Comparison of ENCODE assay signal across 19 cellular contexts in genomic region chr12:19151298-19151697, GRCh38. TPM values are rescaled to one million over a fixed set of nuclear protein-coding genes. Genes with fewer than 3 reads are reported as not detected.
DNase-seq lines count a peak whose midpoint lies in the region; ATAC-seq, FAIRE-seq and TF ChIP-seq lines count a peak whose summit lies in the region.
"Had no signal": no experiment of that assay in that cellular context is flagged by ENCODE, and none has a peak within 500 bp of the region (broad histone marks: within the 10 kb centered on the region; RNA-seq: fewer than 3 reads in every experiment).

No MANE protein-coding gene starts in this region.

- no peak for DNase-seq in Calu3
- DNase-seq in IMR-90, result no peak
- peak; percentile 56 for DNase-seq in astrocyte of the hippocampus (ENCODE audit: low read depth, low spot score)
- peak; percentile 88 for DNase-seq in myocyte (ENCODE audit: low read depth)
- DNase-seq in omental fat pad (ENCODE audit: low spot score), result no peak
- no peak for DNase-seq in SW480 (ENCODE audit: low spot score)
- DNase-seq in H54 (ENCODE audit: insufficient read length, low spot score), result no peak
- DNase-seq: C1 segment of cervical spinal cord, GM23248, NCI-H1417, NCI-H2029, NCI-H2171 treated with DMSO at 0.1 percent for 48 hours, NCI-H82, SIG-M5 had no signal

- H2BK120ac ChIP-seq in IMR-90 (ENCODE audit: low read depth, low read length), result no peak overlapping the region

- BruUV-seq in Calu3 (replicated peaks; lab: Mats Ljungman, UMichigan) (no TSS peak), IMR-90 (replicated peaks; lab: Mats Ljungman, UMichigan) (no TSS peak)

- H3K36me3 Mint-ChIP-seq in Calu3 (ENCODE audit: insufficient read depth, unreplicated experiment), result peaks cover 5% of the 10 kb centered on the region

- dilution Hi-C loops in IMR-90 (cut with HindIII; ENCODE audit: low sequenced_read_pairs, unreplicated experiment), result no loop called here

- no peak overlapping the region for H2AK5ac ChIP-seq in IMR-90 (ENCODE audit: low read depth, low read length)

- peak overlapping the region; percentile 0 for H3K27ac Mint-ChIP-seq in Calu3 (ENCODE audit: unreplicated experiment)

- TF ChIP-seq CTCF in Calu3 (IDR thresholded peaks at IDR 0.05; ENCODE audit: unreplicated experiment) (no peak), IMR-90 (conservative IDR thresholded peaks at IDR 0.05; ENCODE audit: low read depth, low read length) (no peak), omental fat pad (IDR thresholded peaks at IDR 0.05) (no peak)

- peaks cover 4% of the 10 kb centered on the region for H3K9me3 Mint-ChIP-seq in Calu3 (ENCODE audit: low read depth, unreplicated experiment)

- peaks cover 3% of the 10 kb centered on the region for H3K9me3 ChIP-seq in IMR-90 (ENCODE audit: control insufficient read depth, insufficient read depth, low read length)

- POLR2A ChIA-PET in IMR-90 (lab: Charles Lee; ENCODE audit: unreplicated experiment), result no interaction called here

- CTCF ChIA-PET in Calu3 (lab: Charles Lee), result interaction anchor here (1.0 kb wide), 1 partner anchor 10 kb away, joined by 3 read pairs; no protein-coding TSS in a partner anchor
- CTCF ChIA-PET in IMR-90 (lab: Yijun Ruan, JAX), result interaction anchor here (0.6 kb wide), 1 partner anchor 370 kb away, joined by 3 read pairs; no protein-coding TSS in a partner anchor

- TF ChIP-seq POLR2A in IMR-90 (IDR thresholded peaks at IDR 0.05; ENCODE audit: low read depth, low read length) (no peak), H54 (IDR thresholded peaks at IDR 0.05; ENCODE audit: low read depth, low read length) (no peak)

- peaks cover 8% of the 10 kb centered on the region for H3K36me3 ChIP-seq in IMR-90 (ENCODE audit: control insufficient read depth, insufficient read depth, low read length)

- no peak overlapping the region for H2AFZ ChIP-seq in IMR-90 (replicated peaks; ENCODE audit: low read length, poor library complexity)
- H2AFZ ChIP-seq: GM23248 had no signal

- H3K4ac ChIP-seq in IMR-90 (ENCODE audit: low read depth, low read length), result no peak overlapping the region

- H3K9ac ChIP-seq in IMR-90 (ENCODE audit: low read depth, low read length), result no peak overlapping the region
- H3K9ac ChIP-seq: GM23248 had no signal

- no peak overlapping the region for H4K5ac ChIP-seq in IMR-90 (ENCODE audit: low read depth, low read length)

- no peaks in the 10 kb centered on the region for H3K9me1 ChIP-seq in IMR-90 (ENCODE audit: insufficient read depth, low read length)

- H3K23ac ChIP-seq in IMR-90 (ENCODE audit: low read depth, low read length), result no peak overlapping the region; the same call in 1 of the 2 replicates

- no peak overlapping the region for H4K91ac ChIP-seq in IMR-90 (ENCODE audit: insufficient read depth, low read depth, low read length)

- 0 out of 3 replicates have a peak overlapping the region, but pooled peaks have one; percentile 20 for H2BK15ac ChIP-seq in IMR-90 (ENCODE audit: low read depth, low read length)

- peaks cover 6% of the 10 kb centered on the region for H3K4me1 ChIP-seq in IMR-90 (ENCODE audit: control insufficient read depth, insufficient read depth, low read length)

- no peaks in the 10 kb centered on the region for H4K20me1 ChIP-seq in IMR-90 (ENCODE audit: insufficient read depth, low read length)

- no peak overlapping the region for H2AK9ac ChIP-seq in IMR-90 (replicated peaks; ENCODE audit: low read depth, low read length, poor library complexity)

- no peaks in the 10 kb centered on the region for H3K27me3 Mint-ChIP-seq in Calu3 (ENCODE audit: unreplicated experiment)

- no peak overlapping the region for H3K27ac ChIP-seq in IMR-90 (ENCODE audit: insufficient read depth, low read length)
- H3K27ac ChIP-seq: GM23248 had no signal

- H3K4me1 Mint-ChIP-seq in Calu3 (ENCODE audit: low read depth, unreplicated experiment), result peaks cover 40% of the 10 kb centered on the region

- in situ Hi-C loops in IMR-90 (cut with MboI; ENCODE audit: low sequenced_read_pairs), result no loop called here

- ATAC-seq in IMR-90 (ENCODE audit: low read depth) (no peak), omental fat pad (ENCODE audit: low FRiP score) (no peak), HG02798 (IDR thresholded peaks at IDR 0.05; ENCODE audit: poor library complexity, unreplicated experiment) (no peak)
- ATAC-seq: HepG2, Panc1 had no signal

- no peak for FAIRE-seq in H54 (lab: Jason Lieb, UNC)
- FAIRE-seq: A204.1, GM12892, HepG2 had no signal

- H3K27me3 ChIP-seq in IMR-90 (ENCODE audit: control insufficient read depth, insufficient read depth, low read length), result no peaks in the 10 kb centered on the region

- intact Hi-C loops in Calu3 (cut with micrococcal nuclease; ENCODE audit: unreplicated experiment) (no loop called here), IMR-90 (cut with micrococcal nuclease) (no loop called here)

- H3K56ac ChIP-seq in IMR-90 (ENCODE audit: extremely low read depth, insufficient read depth, low read length), result no peak overlapping the region

- H3K18ac ChIP-seq in IMR-90 (ENCODE audit: low read depth, low read length), result peak overlapping the region; percentile 9; the same call in 1 of the 2 replicates

- no peak overlapping the region for H3K4me3 Mint-ChIP-seq in Calu3 (ENCODE audit: low read depth, unreplicated experiment)

- no peak overlapping the region for H3K4me3 ChIP-seq in IMR-90 (ENCODE audit: insufficient read depth, low read depth, low read length)
- H3K4me3 ChIP-seq: GM23248 had no signal

- WGBS in IMR-90 (ENCODE audit: extremely low coverage in 2 of 2, insufficient read length in 1 of 2), 2 experiments, result no CpG with 5 or more reads among the region's 1 CpG

- H2BK20ac ChIP-seq in IMR-90 (ENCODE audit: low read depth, low read length), result peak overlapping the region; percentile 42; the same call in 1 of the 2 replicates

- H2BK5ac ChIP-seq in IMR-90 (ENCODE audit: low read depth, low read length, poor library complexity, severe bottlenecking), result peak overlapping the region; percentile 31

- 0 out of 2 replicates have a peak overlapping the region, but pooled peaks have one; percentile 13 for H3K14ac ChIP-seq in IMR-90 (replicated peaks; ENCODE audit: low read depth, low read length)

- no peak overlapping the region for H4K8ac ChIP-seq in IMR-90 (ENCODE audit: low read depth in 2 of 2, low read length in 2 of 2)

- H3K79me1 ChIP-seq in IMR-90 (ENCODE audit: low read depth in 1 of 2, low read length in 2 of 2), result peaks cover 15 to 35% of the 10 kb centered on the region in 2 experiments; a peak in 3 of 4 replicates

- no peak for TF ChIP-seq RAD21 in IMR-90 (IDR thresholded peaks at IDR 0.05; ENCODE audit: low read length)

- no peak overlapping the region for H3K4me2 ChIP-seq in IMR-90 (ENCODE audit: low read depth, low read length)

TF ChIP-seq in IMR-90, 13 proteins besides CTCF, POLR2A, EP300 and RAD21:
- TF ChIP-seq RCOR1 (IDR thresholded peaks at IDR 0.05; ENCODE audit: insufficient replicate concordance, low read length) (no peak), MXI1 (IDR thresholded peaks at IDR 0.05; ENCODE audit: borderline replicate concordance, low read depth, low read length) (no peak), BHLHE40 (IDR thresholded peaks at IDR 0.05; ENCODE audit: low read depth, low read length) (no peak), CEBPB (IDR thresholded peaks at IDR 0.05; ENCODE audit: low read depth, low read length) (no peak), RFX5 (IDR thresholded peaks at IDR 0.05; ENCODE audit: low read depth, low read length) (no peak), SMC3 (IDR thresholded peaks at IDR 0.05; ENCODE audit: low read depth, low read length) (no peak), MAFK (IDR thresholded peaks at IDR 0.05; ENCODE audit: low read depth, low read length) (no peak), FOS (IDR thresholded peaks at IDR 0.05; ENCODE audit: low read depth, low read length) (no peak), CHD1 (IDR thresholded peaks at IDR 0.05; ENCODE audit: low read depth, low read length) (no peak), MAZ (IDR thresholded peaks at IDR 0.05; ENCODE audit: borderline replicate concordance, low read depth, low read length) (no peak), NFE2L2 (IDR thresholded peaks at IDR 0.05; ENCODE audit: low read depth, low read length) (no peak)
- TF ChIP-seq, protein P1, sequence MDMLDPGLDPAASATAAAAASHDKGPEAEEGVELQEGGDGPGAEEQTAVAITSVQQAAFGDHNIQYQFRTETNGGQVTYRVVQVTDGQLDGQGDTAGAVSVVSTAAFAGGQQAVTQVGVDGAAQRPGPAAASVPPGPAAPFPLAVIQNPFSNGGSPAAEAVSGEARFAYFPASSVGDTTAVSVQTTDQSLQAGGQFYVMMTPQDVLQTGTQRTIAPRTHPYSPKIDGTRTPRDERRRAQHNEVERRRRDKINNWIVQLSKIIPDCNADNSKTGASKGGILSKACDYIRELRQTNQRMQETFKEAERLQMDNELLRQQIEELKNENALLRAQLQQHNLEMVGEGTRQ (IDR thresholded peaks at IDR 0.05; ENCODE audit: low read depth, low read length), result no peak
- TF ChIP-seq, protein P2, sequence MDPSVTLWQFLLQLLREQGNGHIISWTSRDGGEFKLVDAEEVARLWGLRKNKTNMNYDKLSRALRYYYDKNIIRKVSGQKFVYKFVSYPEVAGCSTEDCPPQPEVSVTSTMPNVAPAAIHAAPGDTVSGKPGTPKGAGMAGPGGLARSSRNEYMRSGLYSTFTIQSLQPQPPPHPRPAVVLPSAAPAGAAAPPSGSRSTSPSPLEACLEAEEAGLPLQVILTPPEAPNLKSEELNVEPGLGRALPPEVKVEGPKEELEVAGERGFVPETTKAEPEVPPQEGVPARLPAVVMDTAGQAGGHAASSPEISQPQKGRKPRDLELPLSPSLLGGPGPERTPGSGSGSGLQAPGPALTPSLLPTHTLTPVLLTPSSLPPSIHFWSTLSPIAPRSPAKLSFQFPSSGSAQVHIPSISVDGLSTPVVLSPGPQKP (IDR thresholded peaks at IDR 0.05; ENCODE audit: borderline replicate concordance, low read depth, low read length), result no peak
TF ChIP-seq in IMR-90: peak in this region for 0.

RNA-seq across cellular contexts. Expression of gene PLEKHA5, which starts 21.8 kb away (rescaled TPM):
- total RNA-seq in Calu3 (2022) (49.2 and 57.9 TPM in 2 replicates), IMR-90 (2012; rRNA removed) (12.2 and 16.1 TPM in 2 replicates), myocyte (15.8 and 19.5 TPM in 2 replicates), omental fat pad (10 to 100 TPM; 11.3 to 33.1 (median 16.9) TPM)
- 4.3 and 5.3 TPM in 2 replicates for polyA plus RNA-seq in IMR-90 (2012; rRNA removed)
- 0.95 and 1.1 TPM in 2 replicates for polyA plus RNA-seq in IMR-90 (2012; cell fraction: cytosol; rRNA removed)
- 1.2 and 7.9 TPM in 2 replicates for polyA plus RNA-seq in IMR-90 (2012; cell fraction: nucleus; rRNA removed; ENCODE audit: low replicate concordance)
- 4.3 TPM for polyA plus RNA-seq in myocyte (2012)

Comparison
In these comparisons a context has a peak if more than half of its experiments do, and no peak if none do; other contexts are left out.
1. DNase-seq: peak in astrocyte of the hippocampus (single experiment) and myocyte (single experiment); none in Calu3 (single experiment), IMR-90 (single experiment), omental fat pad (single experiment), SW480 (single experiment) and H54 (single experiment).